ENCODE assay signal across 7 cellular contexts in genomic region chr18:21612125-21613100, GRCh38. TPM values are rescaled to one million over a fixed set of nuclear protein-coding genes. Genes with fewer than 3 reads are reported as not detected.
DNase-seq lines count a peak whose midpoint lies in the region; ATAC-seq, FAIRE-seq and TF ChIP-seq lines count a peak whose summit lies in the region.

Gene SNRPD1 (plus strand): TSS chr18:21612314. CDS start chr18:21612430, 116 bp downstream.

- H3K9me3 ChIP-seq in hepatocyte (ENCODE audit: low read depth): no peaks in the 10 kb centered on the region

- peak; percentile 97 for TF ChIP-seq CTCF in astrocyte of the cerebellum (IDR thresholded peaks at IDR 0.05; ENCODE audit: low read depth, low read length, missing control alignments)
- TF ChIP-seq CTCF in hepatocyte (IDR thresholded peaks at IDR 0.05; ENCODE audit: poor library complexity): peak; percentile 98

- H3K4me1 ChIP-seq in hepatocyte (ENCODE audit: insufficient read depth): peaks cover 6% of the 10 kb centered on the region

- in situ Hi-C loops in astrocyte of the cerebellum (cut with HindIII; ENCODE audit: low sequenced_read_pairs): no loop called here

- 1% methylated on average over 59 of the region's 59 CpGs for WGBS in hepatocyte (ENCODE audit: low lambda C conversion rate, missing lambda C conversion rate)

- no peaks in the 10 kb centered on the region for H3K9me2 ChIP-seq in hepatocyte (replicated peaks; ENCODE audit: insufficient read depth)

- H3K36me3 ChIP-seq in hepatocyte (replicated peaks; ENCODE audit: insufficient read depth, low read depth): no peaks in the 10 kb centered on the region

- peak within 1 kb of the TSS; percentile 91 for H3K27ac ChIP-seq in hepatocyte

- ATAC-seq in HG02981 (IDR thresholded peaks at IDR 0.05; ENCODE audit: unreplicated experiment): peak; percentile 99

- DNase-seq in GM18507 (ENCODE audit: extremely low spot score, insufficient read length, low read depth) (peak; percentile 92), NCI-H2029 (lab: John Stamatoyannopoulos, UW) (peak; percentile 70), T-helper 22 cell (ENCODE audit: low read depth) (peak; percentile 67), astrocyte of the cerebellum (ENCODE audit: low read depth) (peak; percentile 65), hepatocyte (ENCODE audit: low spot score) (peak; percentile 95), retina (peak; percentile 98)

- peaks cover 8% of the 10 kb centered on the region for H4K20me1 ChIP-seq in hepatocyte (ENCODE audit: insufficient read depth, poor library complexity, severe bottlenecking)

- H3K4me2 ChIP-seq in hepatocyte: peak within 1 kb of the TSS; percentile 85

- peaks cover 50% of the 10 kb centered on the region for H3K79me2 ChIP-seq in hepatocyte

- FAIRE-seq in GM18507 (lab: Jason Lieb, UNC): peak; percentile 89

- H3K4me3 ChIP-seq in astrocyte of the cerebellum (ENCODE audit: low read depth, low read length): peak within 1 kb of the TSS; percentile 94
- H3K4me3 ChIP-seq in hepatocyte: peak within 1 kb of the TSS; percentile 73

- peak within 1 kb of the TSS; percentile 80 for H2AFZ ChIP-seq in hepatocyte

- no peaks in the 10 kb centered on the region for H3K27me3 ChIP-seq in hepatocyte

RNA-seq across cellular contexts. Expression of gene SNRPD1, which starts in this region (rescaled TPM):
- total RNA-seq in hepatocyte: 15.5 and 15.7 TPM in 2 replicates
- polyA plus RNA-seq in hepatocyte: 123 and 166 TPM in 2 replicates

Comparison
In these comparisons a context has a peak if more than half of its experiments do, and no peak if none do; other contexts are left out.
1. Peak in every context shown above with its lines: DNase-seq, ATAC-seq, H3K4me3 ChIP-seq and H3K27ac ChIP-seq.